8 cellular contexts compared by ENCODE assay signal in genomic region chr3:129604942-129605592, GRCh38. TPM values are rescaled to one million over a fixed set of nuclear protein-coding genes. Genes with fewer than 3 reads are reported as not detected.
DNase-seq lines count a peak whose midpoint lies in the region; ATAC-seq, FAIRE-seq and TF ChIP-seq lines count a peak whose summit lies in the region.

No MANE protein-coding gene starts in this region.

- peak overlapping the region; percentile 92 for H3K4me3 Mint-ChIP-seq in central memory CD8-positive, alpha-beta T cell

- peaks cover 6% of the 10 kb centered on the region for H3K36me3 Mint-ChIP-seq in central memory CD8-positive, alpha-beta T cell (ENCODE audit: insufficient read depth)

- H3K27ac ChIP-seq in uterus: peak overlapping the region; percentile 86 to 97

- no peak for FAIRE-seq in RCC 7860 (lab: Jason Lieb, UNC)

- H3K4me3 ChIP-seq in mononuclear cell (ENCODE audit: low read length): peak overlapping the region; percentile 38
- peak overlapping the region; percentile 57 for H3K4me3 ChIP-seq in uterus

- DNase-seq in Right ventricle myocardium inferior (ENCODE audit: missing footprints) (no peak), Right ventricle myocardium superior (no peak), uterus (no peak), RCC 7860 (ENCODE audit: low spot score) (no peak), mesenteric fat pad (ENCODE audit: low spot score) (no peak)
- no peak for DNase-seq in central memory CD8-positive, alpha-beta T cell (ENCODE audit: low spot score in 2 of 2)

- H3K27ac Mint-ChIP-seq in central memory CD8-positive, alpha-beta T cell (ENCODE audit: low read depth): peak overlapping the region; percentile 88

- no peak for TF ChIP-seq POLR2A in uterus (IDR thresholded peaks at IDR 0.05)

- peaks cover 73% of the 10 kb centered on the region for H3K4me1 ChIP-seq in mononuclear cell (ENCODE audit: insufficient read depth, low read length)
- peaks cover 0 to 21% of the 10 kb centered on the region in 2 donors for H3K4me1 ChIP-seq in uterus

- no peaks in the 10 kb centered on the region for H3K27me3 Mint-ChIP-seq in central memory CD8-positive, alpha-beta T cell

- H3K4me1 Mint-ChIP-seq in central memory CD8-positive, alpha-beta T cell: peaks cover 58% of the 10 kb centered on the region

- H3K27me3 ChIP-seq in mononuclear cell (ENCODE audit: insufficient read depth, low read length): peaks cover 7% of the 10 kb centered on the region
- no peaks in the 10 kb centered on the region for H3K27me3 ChIP-seq in uterus

- H3K9me3 ChIP-seq in mononuclear cell (ENCODE audit: low read depth, low read length) (no peaks in the 10 kb centered on the region), uterus (no peaks in the 10 kb centered on the region)

- TF ChIP-seq CTCF in uterus (IDR thresholded peaks at IDR 0.05): peak in 1 of 4 experiments; percentile 11

- intact Hi-C loops in Right ventricle myocardium inferior (cut with DNase I) (loop anchor here (2.0 to 5.0 kb wide), 2 partner anchors 44 to 113 kb away; no protein-coding TSS in a partner anchor), Right ventricle myocardium superior (cut with DNase I) (no loop called here), uterus (cut with DNase I; ENCODE audit: low total_unique reads) (no loop called here)

- H3K36me3 ChIP-seq in uterus: no peaks in the 10 kb centered on the region

- no peaks in the 10 kb centered on the region for H3K9me3 Mint-ChIP-seq in central memory CD8-positive, alpha-beta T cell

- ATAC-seq in Right ventricle myocardium inferior (peak; percentile 18), Right ventricle myocardium superior (ENCODE audit: poor library complexity) (no peak), GM21423 (IDR thresholded peaks at IDR 0.05; ENCODE audit: unreplicated experiment) (no peak)
- peak; percentile 29 for ATAC-seq in central memory CD8-positive, alpha-beta T cell (replicated peaks; ENCODE audit: extremely low read depth, poor library complexity, severe bottlenecking)

RNA-seq across cellular contexts. Expression of gene PLXND1, which starts 1.4 kb away (rescaled TPM):
- 66.3 TPM for total RNA-seq in Right ventricle myocardium inferior
- 53.1 TPM for total RNA-seq in Right ventricle myocardium superior
- total RNA-seq in mononuclear cell: 38.7 TPM
- 100 to 1,000 TPM in 3 of 4 donors, 10 to 100 TPM in 1; 54.7 to 343 (median 121) TPM for total RNA-seq in uterus
- 265 TPM for total RNA-seq in mesenteric fat pad

Comparison
In these comparisons a context has a peak if more than half of its experiments do, and no peak if none do; other contexts are left out.
1. ATAC-seq: peak in Right ventricle myocardium inferior (single experiment) and central memory CD8-positive, alpha-beta T cell (single experiment); none in Right ventricle myocardium superior (single experiment) and GM21423 (single experiment).